Comparison of ENCODE assay signal across 21 cellular contexts in the genomic region with DNA sequence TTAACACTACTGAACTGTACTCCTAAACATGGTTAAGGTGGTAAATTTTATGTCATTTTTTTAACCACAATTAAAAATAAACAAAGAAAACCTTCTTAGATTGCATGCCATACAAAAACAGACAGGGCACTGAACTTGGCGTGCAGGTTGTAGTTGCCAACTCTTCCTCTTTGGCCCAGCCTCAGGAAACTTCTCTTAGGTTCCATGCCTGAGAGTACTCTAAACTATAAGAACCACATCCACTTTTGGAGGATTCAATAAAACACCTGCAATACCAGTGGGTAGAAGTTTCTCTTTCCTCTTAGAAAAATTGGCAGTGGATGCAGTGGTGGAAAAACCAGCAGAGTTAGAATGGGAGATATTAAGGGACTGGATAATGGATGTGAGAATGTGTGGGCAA.
"Had no signal": no experiment of that assay in that cellular context is flagged by ENCODE, and none has a peak within 500 bp of the region (broad histone marks: within the 10 kb centered on the region; RNA-seq: fewer than 3 reads in every experiment).

No MANE protein-coding gene starts in this region.

- DNase-seq: activated CD4-positive, alpha-beta T cell treated with anti-CD3 and anti-CD28 coated beads, Interleukin-2, amount 10 ng/mL, durations not matched to agents 7 days and 5 days; activated CD8-positive, alpha-beta T cell treated with anti-CD3 and anti-CD28 coated beads, Interleukin-2, amount 10 ng/mL, durations not matched to agents 7 days and 5 days; activated naive CD4-positive, alpha-beta T cell treated with anti-CD3 and anti-CD28 coated beads for 36 hours; activated naive CD8-positive, alpha-beta T cell treated with anti-CD3 and anti-CD28 coated beads, Interleukin-2, amount 50 U/mL, for 24 hours; activated T-cell treated with anti-CD3 and anti-CD28 coated beads, Interleukin-2, amount 50 U/mL, for 24 hours; anterior cingulate cortex; effector memory CD4-positive, alpha-beta T cell; glutamatergic neuron; hypothalamus; left ventricle myocardium superior; mesendoderm; naive thymus-derived CD8-positive, alpha-beta T cell; pancreas; stimulated activated CD4-positive, alpha-beta T cell treated with anti-CD3 and anti-CD28 coated beads, Interleukin-4, amount 100 ng/mL, for 1 hour; testis had no signal

- H3K27ac ChIP-seq: neutrophil, pancreas, testis had no signal

- H3K4me3 ChIP-seq: pancreas, smooth muscle cell, testis had no signal

- H3K9me3 ChIP-seq: neutrophil, pancreas, testis had no signal

- H3K9me3 Mint-ChIP-seq: activated CD4-positive, alpha-beta T cell treated with anti-CD3 and anti-CD28 coated beads, Interleukin-2, amount 10 ng/mL, durations not matched to agents 7 days and 5 days; activated naive CD4-positive, alpha-beta T cell treated with anti-CD3 and anti-CD28 coated beads for 36 hours; activated naive CD8-positive, alpha-beta T cell treated with anti-CD3 and anti-CD28 coated beads, Interleukin-2, amount 50 U/mL, for 24 hours; activated T-cell treated with anti-CD3 and anti-CD28 coated beads, Interleukin-2, amount 50 U/mL, for 24 hours; dendritic cell treated with granulocyte-macrophage colony-stimulating factor and Interleukin-4, amounts not matched to agents 40 ng/mL and 50 ng/mL, for 4 days; naive thymus-derived CD8-positive, alpha-beta T cell had no signal

- H3K27ac Mint-ChIP-seq: activated CD4-positive, alpha-beta T cell treated with anti-CD3 and anti-CD28 coated beads, Interleukin-2, amount 10 ng/mL, durations not matched to agents 7 days and 5 days; activated CD8-positive, alpha-beta T cell treated with anti-CD3 and anti-CD28 coated beads, Interleukin-2, amount 10 ng/mL, durations not matched to agents 7 days and 5 days; activated naive CD4-positive, alpha-beta T cell treated with anti-CD3 and anti-CD28 coated beads for 36 hours; activated naive CD8-positive, alpha-beta T cell treated with anti-CD3 and anti-CD28 coated beads, Interleukin-2, amount 50 U/mL, for 24 hours; activated T-cell treated with anti-CD3 and anti-CD28 coated beads, Interleukin-2, amount 50 U/mL, for 24 hours; dendritic cell treated with granulocyte-macrophage colony-stimulating factor and Interleukin-4, amounts not matched to agents 40 ng/mL and 50 ng/mL, for 4 days; naive thymus-derived CD8-positive, alpha-beta T cell; stimulated activated effector memory CD8-positive, alpha-beta T cell treated with anti-CD3 and anti-CD28 coated beads, Interleukin-12 subunit alpha, Interleukin-12 subunit beta, amount 100 ng/mL, for 72 hours had no signal

- H3K27me3 Mint-ChIP-seq: activated CD4-positive, alpha-beta T cell treated with anti-CD3 and anti-CD28 coated beads, Interleukin-2, amount 10 ng/mL, durations not matched to agents 7 days and 5 days; activated naive CD8-positive, alpha-beta T cell treated with anti-CD3 and anti-CD28 coated beads, Interleukin-2, amount 50 U/mL, for 24 hours; dendritic cell treated with granulocyte-macrophage colony-stimulating factor and Interleukin-4, amounts not matched to agents 40 ng/mL and 50 ng/mL, for 4 days; naive thymus-derived CD8-positive, alpha-beta T cell had no signal

- ATAC-seq: activated CD4-positive, CD25-positive, alpha-beta regulatory T cell treated with anti-CD3 and anti-CD28 coated beads, Interleukin-2, amount 50 U/mL, for 24 hours; activated CD8-positive, alpha-beta T cell treated with anti-CD3 and anti-CD28 coated beads, Interleukin-2, amount 10 ng/mL, durations not matched to agents 7 days and 5 days; activated naive CD8-positive, alpha-beta T cell treated with anti-CD3 and anti-CD28 coated beads, Interleukin-2, amount 50 U/mL, for 24 hours; naive thymus-derived CD8-positive, alpha-beta T cell; sciatic nerve; stimulated activated effector memory CD8-positive, alpha-beta T cell treated with anti-CD3 and anti-CD28 coated beads, Interleukin-12 subunit alpha, Interleukin-12 subunit beta, amount 100 ng/mL, for 72 hours had no signal

- H3K36me3 Mint-ChIP-seq: naive thymus-derived CD8-positive, alpha-beta T cell; stimulated activated effector memory CD8-positive, alpha-beta T cell treated with anti-CD3 and anti-CD28 coated beads, Interleukin-12 subunit alpha, Interleukin-12 subunit beta, amount 100 ng/mL, for 72 hours had no signal

- H3K4me1 Mint-ChIP-seq: activated CD4-positive, alpha-beta T cell treated with anti-CD3 and anti-CD28 coated beads, Interleukin-2, amount 10 ng/mL, durations not matched to agents 7 days and 5 days; activated naive CD8-positive, alpha-beta T cell treated with anti-CD3 and anti-CD28 coated beads, Interleukin-2, amount 50 U/mL, for 24 hours; stimulated activated effector memory CD8-positive, alpha-beta T cell treated with anti-CD3 and anti-CD28 coated beads, Interleukin-12 subunit alpha, Interleukin-12 subunit beta, amount 100 ng/mL, for 72 hours had no signal

- H3K27me3 ChIP-seq: neutrophil, testis had no signal

- H3K4me1 ChIP-seq: pancreas, testis had no signal

- H3K4me2 ChIP-seq: smooth muscle cell had no signal

- H3K4me3 Mint-ChIP-seq: activated CD4-positive, alpha-beta T cell treated with anti-CD3 and anti-CD28 coated beads, Interleukin-2, amount 10 ng/mL, durations not matched to agents 7 days and 5 days; activated CD8-positive, alpha-beta T cell treated with anti-CD3 and anti-CD28 coated beads, Interleukin-2, amount 10 ng/mL, durations not matched to agents 7 days and 5 days; activated naive CD4-positive, alpha-beta T cell treated with anti-CD3 and anti-CD28 coated beads for 36 hours; activated naive CD8-positive, alpha-beta T cell treated with anti-CD3 and anti-CD28 coated beads, Interleukin-2, amount 50 U/mL, for 24 hours; activated T-cell treated with anti-CD3 and anti-CD28 coated beads, Interleukin-2, amount 50 U/mL, for 24 hours; dendritic cell treated with granulocyte-macrophage colony-stimulating factor and Interleukin-4, amounts not matched to agents 40 ng/mL and 50 ng/mL, for 4 days; naive thymus-derived CD8-positive, alpha-beta T cell; stimulated activated effector memory CD8-positive, alpha-beta T cell treated with anti-CD3 and anti-CD28 coated beads, Interleukin-12 subunit alpha, Interleukin-12 subunit beta, amount 100 ng/mL, for 72 hours had no signal

- H3K36me3 ChIP-seq: neutrophil, pancreas had no signal

- FAIRE-seq: pancreas had no signal
